Comparison of ENCODE assay signal across 2 cellular contexts in genomic region chr2:108194409-108195132, GRCh38.
TF ChIP-seq lines count a peak whose summit lies in the region.

No MANE protein-coding gene starts in this region.

TF ChIP-seq in Ishikawa, 13 proteins besides CTCF, POLR2A, EP300 and RAD21 (continued from another document):
- TF ChIP-seq REST (IDR thresholded peaks at IDR 0.05; ENCODE audit: low read depth) = no peak
- no peak for TF ChIP-seq YY1 (IDR thresholded peaks at IDR 0.05; ENCODE audit: low read depth)
- TF ChIP-seq TAF1 (IDR thresholded peaks at IDR 0.05; ENCODE audit: low read depth) = no peak
- TF ChIP-seq TCF12 (IDR thresholded peaks at IDR 0.05; ENCODE audit: low read depth) = no peak
- no peak for TF ChIP-seq TEAD4 (IDR thresholded peaks at IDR 0.05)
- TF ChIP-seq, protein P1, sequence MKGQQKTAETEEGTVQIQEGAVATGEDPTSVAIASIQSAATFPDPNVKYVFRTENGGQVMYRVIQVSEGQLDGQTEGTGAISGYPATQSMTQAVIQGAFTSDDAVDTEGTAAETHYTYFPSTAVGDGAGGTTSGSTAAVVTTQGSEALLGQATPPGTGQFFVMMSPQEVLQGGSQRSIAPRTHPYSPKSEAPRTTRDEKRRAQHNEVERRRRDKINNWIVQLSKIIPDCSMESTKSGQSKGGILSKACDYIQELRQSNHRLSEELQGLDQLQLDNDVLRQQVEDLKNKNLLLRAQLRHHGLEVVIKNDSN (IDR thresholded peaks at IDR 0.05) = no peak

TF ChIP-seq in K562, 482 proteins besides CTCF, POLR2A, EP300 and RAD21 (continued from another document):
- no peak for TF ChIP-seq MNT (conservative IDR thresholded peaks at IDR 0.05)
- TF ChIP-seq CHD1 (IDR thresholded peaks at IDR 0.05; ENCODE audit: low read length) = no peak
- TF ChIP-seq ARID3B (CRISPR knock-in tag; IDR thresholded peaks at IDR 0.05; ENCODE audit: borderline replicate concordance) = no peak
- TF ChIP-seq BMI1 (IDR thresholded peaks at IDR 0.05; ENCODE audit: low read length) = no peak
- TF ChIP-seq RERE (CRISPR knock-in tag; IDR thresholded peaks at IDR 0.05; ENCODE audit: borderline replicate concordance) = no peak
- no peak for TF ChIP-seq NCOA1 (IDR thresholded peaks at IDR 0.05; ENCODE audit: low read depth)
- TF ChIP-seq PHB2 (IDR thresholded peaks at IDR 0.05; ENCODE audit: low read depth) = no peak
